ENCODE assay signal across 23 cellular contexts in the genomic region with DNA sequence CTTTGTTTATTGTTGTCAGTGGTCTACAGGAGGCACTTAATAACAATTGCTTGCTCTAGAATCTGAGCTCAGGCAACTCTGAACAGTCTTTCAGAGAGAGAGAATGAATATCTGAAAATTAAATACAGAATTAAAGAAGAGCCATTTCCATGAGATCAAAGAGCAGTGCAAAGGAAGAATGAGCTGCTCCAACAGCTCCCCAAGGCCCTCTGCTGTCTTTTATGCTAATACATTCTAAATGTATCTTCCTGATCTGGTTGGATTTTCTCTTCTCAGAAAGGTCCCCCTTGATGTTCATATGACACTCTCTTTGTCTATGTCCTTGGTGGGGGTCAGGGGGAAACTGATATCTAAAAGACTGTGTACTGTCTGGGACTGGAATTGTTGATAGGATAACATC.
A peak's percentile ranks its signal among the peaks of the same experiment; 100 is the strongest.
DNase-seq lines count a peak whose midpoint lies in the region; ATAC-seq and TF ChIP-seq lines count a peak whose summit lies in the region.
"Had no signal": no experiment of that assay in that cellular context is flagged by ENCODE, and none has a peak within 500 bp of the region (broad histone marks: within the 10 kb centered on the region; RNA-seq: fewer than 3 reads in every experiment).

No MANE protein-coding gene starts in this region.

- no peak for DNase-seq in AG09309 (ENCODE audit: low read depth)
- peak; percentile 13 for DNase-seq in fibroblast of the aortic adventitia (ENCODE audit: low read depth)
- DNase-seq in NCI-H226, result no peak
- no peak for DNase-seq in right lobe of liver
- DNase-seq: activated CD4-positive, alpha-beta T cell treated with anti-CD3 and anti-CD28 coated beads, Interleukin-2, amount 50 U/mL, for 1 hour; activated CD8-positive, alpha-beta memory T cell treated with anti-CD3 and anti-CD28 coated beads, Interleukin-2, amount 50 U/mL, for 48 hours; activated effector memory CD4-positive, alpha-beta T cell treated with anti-CD3 and anti-CD28 coated beads, Interleukin-2, amount 50 U/mL, for 16 hours; adrenal gland; dorsolateral prefrontal cortex; erythroblast; glutamatergic neuron; Karpas-422; mucosa of descending colon; NCI-H1048; NCI-H2171 treated with DMSO at 0.1 percent for 48 hours; T-cell had no signal

- TF ChIP-seq CTCF in AG09309 (IDR thresholded peaks at IDR 0.05; ENCODE audit: control insufficient read depth, insufficient read depth, low read depth, low read length, missing control alignments) (peak; percentile 35), SU-DHL-6 (IDR thresholded peaks at IDR 0.05; ENCODE audit: insufficient read depth, low read length, poor library complexity, severe bottlenecking) (no peak), fibroblast of the aortic adventitia (IDR thresholded peaks at IDR 0.05; ENCODE audit: insufficient read depth, low read length) (peak; percentile 15), right lobe of liver (IDR thresholded peaks at IDR 0.05) (no peak)

- H4K20me1 ChIP-seq in SU-DHL-6 (ENCODE audit: low read depth, low read length), result no peaks in the 10 kb centered on the region

- intact Hi-C loops in right lobe of liver (cut with DNase I), result no loop called here

- H3F3A ChIP-seq in SU-DHL-6 (ENCODE audit: insufficient read depth), result no peaks in the 10 kb centered on the region

- no peaks in the 10 kb centered on the region for H3K4me1 ChIP-seq in right lobe of liver
- H3K4me1 ChIP-seq: adrenal gland, suprapubic skin had no signal

- peak overlapping the region; percentile 59 for H2AFZ ChIP-seq in SU-DHL-6 (ENCODE audit: low read depth, low read length, severe bottlenecking)
- H2AFZ ChIP-seq: GM23338 had no signal

- H3K4me2 ChIP-seq in SU-DHL-6 (ENCODE audit: low read depth, low read length, poor library complexity, severe bottlenecking), result no peak overlapping the region
- H3K4me2 ChIP-seq: GM23338 had no signal

- H3K9me3 ChIP-seq in SU-DHL-6 (ENCODE audit: insufficient read depth, low read length) (no peaks in the 10 kb centered on the region), right lobe of liver (no peaks in the 10 kb centered on the region)
- H3K9me3 ChIP-seq: adrenal gland, mucosa of descending colon, suprapubic skin had no signal

- H3K27ac ChIP-seq in SU-DHL-6 (ENCODE audit: low read depth, low read length) (no peak overlapping the region), right lobe of liver (no peak overlapping the region)
- H3K27ac ChIP-seq: adrenal gland, cardiac muscle cell, dorsolateral prefrontal cortex, suprapubic skin had no signal

- H3K9ac ChIP-seq in SU-DHL-6 (ENCODE audit: low read length), result no peak overlapping the region

- H3K27me3 ChIP-seq in SU-DHL-6 (ENCODE audit: low read length) (no peaks in the 10 kb centered on the region), right lobe of liver (no peaks in the 10 kb centered on the region)
- H3K27me3 ChIP-seq: adrenal gland, cardiac muscle cell, suprapubic skin had no signal

- TF ChIP-seq POLR2A in right lobe of liver (IDR thresholded peaks at IDR 0.05), result no peak

- H3K36me3 ChIP-seq in SU-DHL-6 (ENCODE audit: low read length) (peaks cover 3% of the 10 kb centered on the region; the same call in 1 of the 2 replicates), right lobe of liver (no peaks in the 10 kb centered on the region)
- H3K36me3 ChIP-seq: adrenal gland, cardiac muscle cell, suprapubic skin had no signal

- H3K79me2 ChIP-seq in SU-DHL-6 (ENCODE audit: insufficient read depth, low read length), result no peaks in the 10 kb centered on the region

- H3K4me3 ChIP-seq in AG09309 (ENCODE audit: control insufficient read depth, low read depth, low read length), result no peak overlapping the region
- no peak overlapping the region for H3K4me3 ChIP-seq in SU-DHL-6 (ENCODE audit: insufficient read depth, low read length, poor library complexity, severe bottlenecking)
- H3K4me3 ChIP-seq in fibroblast of the aortic adventitia (ENCODE audit: low read depth, low read length), result no peak overlapping the region
- no peak overlapping the region for H3K4me3 ChIP-seq in right lobe of liver
- H3K4me3 ChIP-seq: adrenal gland, cardiac muscle cell, dorsolateral prefrontal cortex, GM23338, mucosa of descending colon, suprapubic skin had no signal

- H3K9me2 ChIP-seq in SU-DHL-6 (replicated peaks; ENCODE audit: insufficient read depth, low read length), result no peaks in the 10 kb centered on the region

- ATAC-seq in HG02571 (IDR thresholded peaks at IDR 0.05; ENCODE audit: unreplicated experiment), result peak; percentile 78
- ATAC-seq in HG02870 (IDR thresholded peaks at IDR 0.05; ENCODE audit: unreplicated experiment), result no peak
- ATAC-seq in GM18520 (IDR thresholded peaks at IDR 0.05; ENCODE audit: unreplicated experiment), result no peak
- ATAC-seq in right lobe of liver, result no peak
- ATAC-seq: GM23338, mucosa of descending colon, T-cell had no signal

Comparison
In these comparisons a context has a peak if more than half of its experiments do, and no peak if none do; other contexts are left out.
1. CTCF ChIP-seq: peak in AG09309 (single experiment) and fibroblast of the aortic adventitia (single experiment); none in SU-DHL-6 (single experiment) and right lobe of liver (0 of 4).